ENCODE assay signal across 20 cellular contexts in genomic region chr5:116359575-116359974, GRCh38.
DNase-seq lines count a peak whose midpoint lies in the region; ATAC-seq and TF ChIP-seq lines count a peak whose summit lies in the region.
"Had no signal": no experiment of that assay in that cellular context is flagged by ENCODE, and none has a peak within 500 bp of the region (broad histone marks: within the 10 kb centered on the region; RNA-seq: fewer than 3 reads in every experiment).

No MANE protein-coding gene starts in this region.

- H3K9me3 ChIP-seq in neutrophil: no peaks in the 10 kb centered on the region
- H3K9me3 ChIP-seq: thoracic aorta had no signal

- TF ChIP-seq CTCF in HL-60 (IDR thresholded peaks at IDR 0.05; ENCODE audit: insufficient read depth, low read length) (no peak), neutrophil (IDR thresholded peaks at IDR 0.05) (no peak)

- H3K36me3 ChIP-seq in neutrophil: no peaks in the 10 kb centered on the region
- H3K36me3 ChIP-seq: thoracic aorta, WERI-Rb-1 had no signal

- no peak overlapping the region for H3K4me3 ChIP-seq in HL-60 (replicated peaks; ENCODE audit: insufficient read depth, low read length)
- peak overlapping the region; percentile 6 to 10 for H3K4me3 ChIP-seq in neutrophil (ENCODE audit: low read depth in 1 of 2, low read length in 1 of 2)
- H3K4me3 ChIP-seq: GM23248, thoracic aorta had no signal

- DNase-seq in CMK (ENCODE audit: low read depth) (peak; percentile 30), HL-60 (ENCODE audit: low read depth in 1 of 2, low spot score in 1 of 2) (peak in 1 of 2 experiments; percentile 31), UCSD-AML1 (lab: John Stamatoyannopoulos, UW; ENCODE audit: unreplicated experiment) (peak; percentile 48), cerebellar cortex (ENCODE audit: low spot score) (no peak), pons (ENCODE audit: low spot score) (no peak)
- DNase-seq: activated CD8-positive, alpha-beta memory T cell treated with anti-CD3 and anti-CD28 coated beads for 24 hours; activated naive CD8-positive, alpha-beta T cell treated with anti-CD3 and anti-CD28 coated beads, Interleukin-2, amount 50 U/mL, for 24 hours; effector memory CD4-positive, alpha-beta T cell; GM23248; IMR-90; NCI-H2029; NCI-H524; stimulated activated CD4-positive, alpha-beta T cell treated with anti-CD3 and anti-CD28 coated beads, Interleukin-4, amount 100 ng/mL, for 4 hours; stimulated activated CD8-positive, alpha-beta memory T cell treated with anti-CD3 and anti-CD28 coated beads, Interleukin-4, amount 100 ng/mL, for 48 hours; T-cell; WERI-Rb-1 had no signal

- peaks cover 52 to 55% of the 10 kb centered on the region in 2 experiments for H3K4me1 ChIP-seq in neutrophil (ENCODE audit: control insufficient read depth in 1 of 2, insufficient read depth in 1 of 2, low read depth in 1 of 2, low read length in 1 of 2)

- peak overlapping the region; percentile 35; the same call in 1 of the 2 replicates for H3K27ac ChIP-seq in HL-60 (replicated peaks)
- peak overlapping the region; percentile 79 for H3K27ac ChIP-seq in neutrophil
- H3K27ac ChIP-seq: GM23248, thoracic aorta, WERI-Rb-1 had no signal

- no peak for ATAC-seq in GM18520 (IDR thresholded peaks at IDR 0.05; ENCODE audit: unreplicated experiment)
- ATAC-seq: activated naive CD8-positive, alpha-beta T cell treated with anti-CD3 and anti-CD28 coated beads, Interleukin-2, amount 50 U/mL, for 24 hours; Panc1; T-cell had no signal

- H3K27me3 ChIP-seq in HL-60 (ENCODE audit: insufficient read depth, poor library complexity, severe bottlenecking): no peaks in the 10 kb centered on the region
- H3K27me3 ChIP-seq in neutrophil: no peaks in the 10 kb centered on the region

Comparison
In these comparisons a context has a peak if more than half of its experiments do, and no peak if none do; other contexts are left out.
1. DNase-seq: peak in CMK (single experiment) and UCSD-AML1 (single experiment); none in cerebellar cortex (single experiment) and pons (single experiment).